Comparison of ENCODE assay signal across 8 cellular contexts in the genomic region with DNA sequence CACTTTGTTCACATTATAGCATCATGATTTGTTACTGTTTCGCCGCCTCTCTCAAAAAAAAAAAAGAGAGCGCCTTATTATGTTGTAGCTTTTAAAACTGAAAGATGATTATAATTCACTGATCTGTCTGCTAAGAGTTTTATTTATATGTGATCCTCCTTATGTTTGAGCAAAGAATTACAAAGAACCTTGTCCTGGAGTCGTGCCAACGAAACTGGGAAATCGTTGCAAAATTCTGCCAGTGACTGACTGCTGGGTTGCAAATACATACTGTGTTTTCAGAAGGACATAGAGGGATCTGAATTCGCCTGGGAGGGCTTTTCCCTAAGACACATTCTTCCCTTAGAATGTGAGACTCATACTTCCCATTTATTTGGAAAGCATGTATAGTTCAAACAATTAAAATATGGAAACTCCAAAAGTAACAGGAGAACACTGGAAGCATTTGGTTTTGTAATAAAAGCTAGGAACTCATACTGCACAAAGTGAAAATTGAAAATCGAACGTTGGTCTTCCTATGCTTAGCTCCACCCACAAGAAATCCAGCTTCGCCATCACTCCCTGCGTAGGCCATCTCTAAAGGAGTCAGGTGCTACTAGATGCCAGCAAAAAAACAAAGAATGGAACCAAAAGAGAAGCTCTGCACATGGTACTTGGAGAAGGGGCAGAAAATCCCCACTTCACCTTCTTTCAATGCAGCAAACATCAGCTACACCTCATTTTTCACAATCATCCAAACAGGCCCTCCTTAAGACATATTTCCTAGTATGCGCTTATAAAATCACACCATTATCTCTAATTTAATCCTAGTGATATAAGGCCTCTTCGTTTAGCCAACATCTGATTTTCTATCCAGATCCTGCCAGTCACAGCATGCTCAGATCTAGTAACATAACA. TPM values are rescaled to one million over a fixed set of nuclear protein-coding genes. Genes with fewer than 3 reads are reported as not detected.
DNase-seq lines count a peak whose midpoint lies in the region; ATAC-seq, FAIRE-seq and TF ChIP-seq lines count a peak whose summit lies in the region.
"Not testable (repeated sequence)": the region's sequence is repeated elsewhere in the genome, so short reads cannot be mapped to it uniquely, and the experiment has no call there.

No MANE protein-coding gene starts in this region.

- H3K23me2 ChIP-seq in H9 (ENCODE audit: insufficient read length, low read depth, low read length, poor library complexity, severe bottlenecking): not testable (repeated sequence)

- DNase-seq in H9; OCI-LY7 (ENCODE audit: low spot score); activated T-cell treated with anti-CD3 and anti-CD28 coated beads, Interleukin-2, amount 50 U/mL, for 4 hours; heart right ventricle: not testable (repeated sequence)
- DNase-seq in choroid plexus epithelial cell (ENCODE audit: low read depth): peak; percentile 49

- not testable (repeated sequence) for H3K23ac ChIP-seq in H9 (ENCODE audit: insufficient read length, low read depth, low read length)

- not testable (repeated sequence) for H3K4me3 ChIP-seq in OCI-LY7 (ENCODE audit: low read depth, low read length, poor library complexity, severe bottlenecking)
- H3K4me3 ChIP-seq in choroid plexus epithelial cell (ENCODE audit: low read depth, low read length): peak overlapping the region; percentile 20
- H3K4me3 ChIP-seq in heart right ventricle: peak overlapping the region in 3 of 10 donors; percentile 1 to 10 (median 7)
- H3K4me3 ChIP-seq in mononuclear cell (ENCODE audit: low read length): peak overlapping the region; percentile 12
- peak overlapping the region in 5 of 7 experiments; percentile 0 to 72 (median 15) for H3K4me3 ChIP-seq in skin epidermis

- H3K18ac ChIP-seq in H9 (ENCODE audit: insufficient read length, low read depth, low read length): not testable (repeated sequence)

- H3K27ac Mint-ChIP-seq in H9: peak overlapping the region; percentile 88 to 96 (median 93)

- H2BK120ac ChIP-seq in H9 (ENCODE audit: low read depth, low read length, poor library complexity, severe bottlenecking): not testable (repeated sequence)

- not testable (repeated sequence) for H3K9me3 ChIP-seq in H9 (ENCODE audit: control insufficient read depth, low read depth, low read length); OCI-LY7 (ENCODE audit: low read length); heart right ventricle; mononuclear cell (ENCODE audit: low read depth, low read length)

- no CpG with 5 or more reads among the region's 13 CpGs for WGBS in H9 (ENCODE audit: extremely low coverage, insufficient read length, low lambda C conversion rate)
- 49 to 59% methylated on average over 13 of the region's 13 CpGs for WGBS in heart right ventricle, 2 donors

- peak overlapping the region; percentile 26 for H2BK20ac ChIP-seq in H9 (ENCODE audit: low read depth, low read length, poor library complexity, severe bottlenecking)

- TF ChIP-seq CTCF in H9 (conservative IDR thresholded peaks at IDR 0.05); OCI-LY7 (conservative IDR thresholded peaks at IDR 0.05; ENCODE audit: low read length); choroid plexus epithelial cell (conservative IDR thresholded peaks at IDR 0.05; ENCODE audit: low read depth, low read length); heart right ventricle (IDR thresholded peaks at IDR 0.05): not testable (repeated sequence)

- H4K5ac ChIP-seq in H9 (ENCODE audit: insufficient read length, low read depth, low read length): not testable (repeated sequence)

- H3K4me1 ChIP-seq in H9 (ENCODE audit: insufficient read depth, low read length) (peaks cover 11% of the 10 kb centered on the region; the same call in 1 of the 2 replicates), OCI-LY7 (ENCODE audit: insufficient read depth, low read length, poor library complexity, severe bottlenecking) (peaks cover 16% of the 10 kb centered on the region), heart right ventricle (peaks cover 0 to 51% (median 15%) of the 10 kb centered on the region in 9 donors), mononuclear cell (ENCODE audit: insufficient read depth, low read length) (peaks cover 27% of the 10 kb centered on the region)

- H3K27ac ChIP-seq in H9 (ENCODE audit: insufficient read length, low read depth, low read length) (peak overlapping the region; percentile 74), heart right ventricle (peak overlapping the region in 7 of 10 donors; percentile 13 to 100 (median 100)), skin epidermis (peak overlapping the region in 20 of 21 experiments; percentile 34 to 100 (median 96))
- H3K27ac ChIP-seq in OCI-LY7 (ENCODE audit: low read depth, low read length, poor library complexity, severe bottlenecking): not testable (repeated sequence)

- H3K9me3 Mint-ChIP-seq in H9; activated T-cell treated with anti-CD3 and anti-CD28 coated beads, Interleukin-2, amount 50 U/mL, for 4 hours: not testable (repeated sequence)

- H3K4me3 Mint-ChIP-seq in H9: peak overlapping the region; percentile 6 to 63; a peak in 4 of 5 replicates
- peak overlapping the region; percentile 71 for H3K4me3 Mint-ChIP-seq in activated T-cell treated with anti-CD3 and anti-CD28 coated beads, Interleukin-2, amount 50 U/mL, for 4 hours

- not testable (repeated sequence) for H4K8ac ChIP-seq in H9 (replicated peaks; ENCODE audit: insufficient read length, low read depth, low read length)

- H3K27me3 Mint-ChIP-seq in H9 (ENCODE audit: low read depth); activated T-cell treated with anti-CD3 and anti-CD28 coated beads, Interleukin-2, amount 50 U/mL, for 4 hours (ENCODE audit: low read depth): not testable (repeated sequence)

- H3K79me1 ChIP-seq in H9 (ENCODE audit: insufficient read depth, low read depth, low read length, poor library complexity, severe bottlenecking): not testable (repeated sequence)

- not testable (repeated sequence) for H2BK15ac ChIP-seq in H9 (ENCODE audit: low read depth, low read length)

- H3K36me3 ChIP-seq in OCI-LY7 (ENCODE audit: insufficient read depth, low read length); heart right ventricle: not testable (repeated sequence)

- not testable (repeated sequence) for H3K4me2 ChIP-seq in H9 (ENCODE audit: insufficient read depth, insufficient read length, low read length)
- H3K4me2 ChIP-seq in OCI-LY7 (ENCODE audit: low read length): peak overlapping the region; percentile 8; the same call in 1 of the 2 replicates

- H3K36me3 Mint-ChIP-seq in H9 (ENCODE audit: insufficient read depth in 1 of 3, low read depth in 3 of 3); activated T-cell treated with anti-CD3 and anti-CD28 coated beads, Interleukin-2, amount 50 U/mL, for 4 hours (ENCODE audit: insufficient read depth): not testable (repeated sequence)

- H4K91ac ChIP-seq in H9 (ENCODE audit: insufficient read length, low read depth, low read length): not testable (repeated sequence)

- H3K14ac ChIP-seq in H9 (ENCODE audit: insufficient read depth, low read length): not testable (repeated sequence)

- FAIRE-seq in A204.1 (lab: Jason Lieb, UNC): peak; percentile 99

- not testable (repeated sequence) for H2BK12ac ChIP-seq in H9 (ENCODE audit: insufficient read length, low read depth, low read length)

- BruUV-seq in OCI-LY7 (replicated peaks; lab: Mats Ljungman, UMichigan): not testable (repeated sequence)

- POLR2A ChIA-PET in OCI-LY7 (lab: Charles Lee): interaction anchor here (0.6 to 2.1 kb wide), 6 partner anchors 14 to 343 kb away, joined by 3 to 7 read pairs (median 4); no protein-coding TSS in a partner anchor

- peaks cover 50 to 56% of the 10 kb centered on the region in 2 experiments for H3K4me1 Mint-ChIP-seq in H9
- peaks cover 53% of the 10 kb centered on the region for H3K4me1 Mint-ChIP-seq in activated T-cell treated with anti-CD3 and anti-CD28 coated beads, Interleukin-2, amount 50 U/mL, for 4 hours (ENCODE audit: low read depth)

- H3K56ac ChIP-seq in H9 (ENCODE audit: insufficient read length, low read depth, low read length): not testable (repeated sequence)

- not testable (repeated sequence) for H3K9me2 ChIP-seq in OCI-LY7 (ENCODE audit: insufficient read depth, low read length)

- not testable (repeated sequence) for H3K4ac ChIP-seq in H9 (ENCODE audit: low read depth, low read length)

- H3K27me3 ChIP-seq in H9 (ENCODE audit: insufficient read depth, low read length); heart right ventricle; mononuclear cell (ENCODE audit: insufficient read depth, low read length): not testable (repeated sequence)

- H3T11ph ChIP-seq in H9 (ENCODE audit: low read length): not testable (repeated sequence)

- not testable (repeated sequence) for H2BK5ac ChIP-seq in H9 (ENCODE audit: insufficient read length, low read length)

- not testable (repeated sequence) for H3K9ac ChIP-seq in H9 (ENCODE audit: extremely low read depth, insufficient read length, low read length)

- not testable (repeated sequence) for H4K20me1 ChIP-seq in H9 (ENCODE audit: control insufficient read depth, insufficient read depth, insufficient read length); OCI-LY7 (ENCODE audit: insufficient read depth, low read length)

- not testable (repeated sequence) for ATAC-seq in activated T-cell treated with anti-CD3 and anti-CD28 coated beads, Interleukin-2, amount 50 U/mL, for 4 hours; heart right ventricle

- H3K79me2 ChIP-seq in H9 (ENCODE audit: insufficient read depth, low read length): not testable (repeated sequence)
- H3K79me2 ChIP-seq in OCI-LY7 (ENCODE audit: insufficient read depth, low read depth, low read length): peaks cover 21% of the 10 kb centered on the region

- H2AFZ ChIP-seq in H9 (ENCODE audit: low read length); OCI-LY7 (ENCODE audit: low read length): not testable (repeated sequence)

- intact Hi-C loops in OCI-LY7 (cut with micrococcal nuclease; ENCODE audit: unreplicated experiment); heart right ventricle (cut with DNase I): not testable (repeated sequence)

- H2AK5ac ChIP-seq in H9 (ENCODE audit: insufficient read length, low read length): not testable (repeated sequence)

- CTCF ChIA-PET in OCI-LY7 (lab: Charles Lee; ENCODE audit: unreplicated experiment): not testable (repeated sequence)

RNA-seq across cellular contexts. Expression of gene ZNF217, which starts 2.8 kb away (rescaled TPM):
- total RNA-seq in H9 (2021) (79.2 and 82.8 TPM in 2 replicates), OCI-LY7 (2022) (68.4 and 77.0 TPM in 2 replicates), heart right ventricle (10 to 100 TPM in 3 of 10 donors, 1 to 10 TPM in 7; 7.2 to 18.4 (median 8.5) TPM), mononuclear cell (65.8 TPM)
- 35.1 and 39.7 TPM in 2 replicates for total RNA-seq in OCI-LY7 (2014; rRNA removed; shearing (Covaris generic))
- 10 to 100 TPM; 25.9 to 27.8 (median 26.4) TPM for total RNA-seq in activated T-cell treated with anti-CD3 and anti-CD28 coated beads, Interleukin-2, amount 50 U/mL, for 4 hours
- polyA plus RNA-seq in heart right ventricle: 1 to 10 TPM; 3.3 to 5.3 TPM
